Comparison of ENCODE assay signal across 24 cellular contexts in the genomic region with DNA sequence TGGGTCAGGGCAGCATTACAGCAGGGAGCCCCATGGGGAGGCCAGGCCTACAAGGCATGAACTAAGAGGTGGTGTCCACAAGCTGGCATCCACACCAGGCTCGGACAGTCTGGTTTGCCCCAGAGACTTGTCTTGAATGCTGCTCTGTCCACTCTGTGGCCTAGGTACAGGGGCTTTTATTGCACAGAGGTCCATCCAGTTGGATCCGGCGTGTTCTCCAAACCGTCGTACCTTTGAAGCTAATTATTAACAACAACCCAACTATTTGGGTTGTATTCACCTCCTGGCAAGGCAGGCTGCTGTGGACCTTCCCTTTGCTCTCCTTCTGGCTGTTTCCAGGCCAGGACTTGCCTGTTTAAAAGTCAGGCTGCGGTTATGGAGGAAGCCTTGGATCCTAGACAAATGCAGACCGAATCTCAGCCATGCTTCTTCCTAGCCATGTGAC.
"Had no signal": no experiment of that assay in that cellular context is flagged by ENCODE, and none has a peak within 500 bp of the region (broad histone marks: within the 10 kb centered on the region; RNA-seq: fewer than 3 reads in every experiment).

No MANE protein-coding gene starts in this region.

- ATAC-seq: activated naive CD4-positive, alpha-beta T cell treated with anti-CD3 and anti-CD28 coated beads, Interleukin-2, amount 50 U/mL, for 72 hours; activated T-cell treated with anti-CD3 and anti-CD28 coated beads, Interleukin-2, amount 50 U/mL, for 72 hours; heart right ventricle had no signal

- H3K27me3 Mint-ChIP-seq: natural killer cell treated with Interleukin-12 subunit alpha and Interleukin-12 subunit beta and Interleukin-15 and Interleukin-18, amount 100 ng/mL, for 72 hours; type B pancreatic cell had no signal

- H3K36me3 ChIP-seq: breast epithelium, WERI-Rb-1 had no signal

- H3K27ac Mint-ChIP-seq: activated naive CD4-positive, alpha-beta T cell treated with anti-CD3 and anti-CD28 coated beads, Interleukin-2, amount 50 U/mL, for 72 hours; activated T-cell treated with anti-CD3 and anti-CD28 coated beads, Interleukin-2, amount 50 U/mL, for 72 hours; type B pancreatic cell had no signal

- FAIRE-seq: astrocyte, keratinocyte, TTC549 had no signal

- H3K9me3 Mint-ChIP-seq: activated naive CD4-positive, alpha-beta T cell treated with anti-CD3 and anti-CD28 coated beads, Interleukin-2, amount 50 U/mL, for 72 hours; activated T-cell treated with anti-CD3 and anti-CD28 coated beads, Interleukin-2, amount 50 U/mL, for 72 hours; natural killer cell treated with Interleukin-12 subunit alpha and Interleukin-12 subunit beta and Interleukin-15 and Interleukin-18, amount 100 ng/mL, for 72 hours; type B pancreatic cell had no signal

- H3K4me1 ChIP-seq: breast epithelium, heart right ventricle, left ventricle myocardium inferior, SJSA1 had no signal

- H3K9me3 ChIP-seq: breast epithelium, heart right ventricle, left ventricle myocardium inferior, neutrophil, SJSA1, thoracic aorta had no signal

- DNase-seq: activated CD4-positive, CD25-positive, alpha-beta regulatory T cell treated with anti-CD3 and anti-CD28 coated beads, Interleukin-2, amount 50 U/mL, for 72 hours; activated CD8-positive, alpha-beta memory T cell treated with anti-CD3 and anti-CD28 coated beads for 24 hours; activated CD8-positive, alpha-beta memory T cell treated with anti-CD3 and anti-CD28 coated beads, Interleukin-2, amount 50 U/mL, for 48 hours; activated T-cell treated with anti-CD3 and anti-CD28 coated beads, Interleukin-2, amount 50 U/mL, for 72 hours; heart right ventricle; left ventricle myocardium inferior; mammary epithelial cell; stimulated activated CD4-positive, alpha-beta T cell treated with anti-CD3 and anti-CD28 coated beads, Interleukin-2, amount 100 ng/mL, for 48 hours; stimulated activated CD8-positive, alpha-beta memory T cell treated with anti-CD3 and anti-CD28 coated beads, Interleukin-4, amount 100 ng/mL, for 48 hours; stimulated activated naive CD4-positive, alpha-beta T cell treated with Interleukin-2 at 50 U/mL for 16 hours; T-helper 1 cell; WERI-Rb-1 had no signal

- H3K4me3 Mint-ChIP-seq: activated T-cell treated with anti-CD3 and anti-CD28 coated beads, Interleukin-2, amount 50 U/mL, for 72 hours; natural killer cell treated with Interleukin-12 subunit alpha and Interleukin-12 subunit beta and Interleukin-15 and Interleukin-18, amount 100 ng/mL, for 72 hours; type B pancreatic cell had no signal

- H3K9ac ChIP-seq: parathyroid adenoma had no signal

- H3K27ac ChIP-seq: breast epithelium, coronary artery, heart right ventricle, left ventricle myocardium inferior, neutrophil, parathyroid adenoma, SJSA1, thoracic aorta, WERI-Rb-1 had no signal

- H3K4me3 ChIP-seq: breast epithelium, coronary artery, heart right ventricle, left ventricle myocardium inferior, SJSA1, thoracic aorta had no signal
